24 cellular contexts compared by ENCODE assay signal in the genomic region with DNA sequence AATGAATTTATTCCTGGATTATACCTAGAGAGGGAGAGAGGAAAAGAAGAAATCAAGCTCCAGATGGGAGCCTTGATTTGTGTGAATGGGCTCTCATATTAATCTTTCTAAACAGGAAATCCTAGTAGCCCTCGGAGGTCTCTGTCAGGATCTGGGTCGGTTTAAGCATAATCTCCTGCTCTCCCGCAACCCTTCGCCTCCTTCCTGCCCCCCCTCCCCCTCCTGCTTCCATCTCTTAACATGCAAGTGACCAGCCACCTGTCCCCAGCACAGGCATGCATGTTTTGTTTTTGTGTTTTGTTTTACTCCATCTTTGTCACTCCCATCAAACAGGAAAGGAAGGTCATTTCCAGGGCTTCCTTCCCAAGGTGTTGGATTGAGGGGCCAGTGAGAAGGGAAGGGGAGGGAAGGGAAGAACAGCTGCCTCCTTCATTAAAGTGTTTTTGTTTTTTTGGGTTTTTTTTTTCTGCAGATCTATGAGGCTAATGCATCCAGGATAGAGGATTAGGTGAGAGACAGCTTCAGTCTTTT. TPM values are rescaled to one million over a fixed set of nuclear protein-coding genes. Genes with fewer than 3 reads are reported as not detected.
DNase-seq lines count a peak whose midpoint lies in the region; ATAC-seq, FAIRE-seq and TF ChIP-seq lines count a peak whose summit lies in the region.
"Had no signal": no experiment of that assay in that cellular context is flagged by ENCODE, and none has a peak within 500 bp of the region (broad histone marks: within the 10 kb centered on the region; RNA-seq: fewer than 3 reads in every experiment).

No MANE protein-coding gene starts in this region.

- no peak overlapping the region for H3K4me3 ChIP-seq in WERI-Rb-1 (ENCODE audit: low read depth, low read length)
- H3K4me3 ChIP-seq: A549, GM12878, GM23248, HAP-1 had no signal

- H3K36me3 Mint-ChIP-seq in activated T-cell treated with anti-CD3 and anti-CD28 coated beads, Interleukin-2, amount 50 U/mL, for 72 hours (ENCODE audit: insufficient read depth in 2 of 2) = no peaks in the 10 kb centered on the region
- H3K36me3 Mint-ChIP-seq: CD4-positive, alpha-beta memory T cell had no signal

- FAIRE-seq in D721Med (lab: Jason Lieb, UNC) = no peak
- FAIRE-seq: A549, GM12878, GM19239 had no signal

- TF ChIP-seq CTCF in D721Med (IDR thresholded peaks at IDR 0.05; ENCODE audit: insufficient read depth, missing control alignments) (no peak), WERI-Rb-1 (IDR thresholded peaks at IDR 0.05; ENCODE audit: low read depth, low read length) (no peak)

- no peaks in the 10 kb centered on the region for H3K27me3 ChIP-seq in WERI-Rb-1 (ENCODE audit: insufficient read depth, low read depth, severe bottlenecking)

- H3K4me1 Mint-ChIP-seq in activated T-cell treated with anti-CD3 and anti-CD28 coated beads, Interleukin-2, amount 50 U/mL, for 72 hours (ENCODE audit: low read depth) = peaks cover 6% of the 10 kb centered on the region

- ATAC-seq in HG03520 (IDR thresholded peaks at IDR 0.05; ENCODE audit: unreplicated experiment) = no peak
- ATAC-seq in activated T-cell treated with anti-CD3 and anti-CD28 coated beads, Interleukin-2, amount 50 U/mL, for 72 hours (replicated peaks in 1 of 2) = no peak
- ATAC-seq: A549, GM12878 had no signal

- H3K27ac Mint-ChIP-seq in activated T-cell treated with anti-CD3 and anti-CD28 coated beads, Interleukin-2, amount 50 U/mL, for 72 hours = no peak overlapping the region
- H3K27ac Mint-ChIP-seq: CD4-positive, alpha-beta memory T cell had no signal

- H3K9me3 ChIP-seq in WERI-Rb-1 (ENCODE audit: severe bottlenecking) = peaks cover 3% of the 10 kb centered on the region
- H3K9me3 ChIP-seq: A549, BE2C, Caco-2, HAP-1 had no signal

- DNase-seq in D721Med (ENCODE audit: insufficient read length, low spot score) (peak; percentile 35), NCI-H524 treated with DMSO at 0.1 percent for 48 hours (lab: John Stamatoyannopoulos, UW) (peak; percentile 7), WERI-Rb-1 (peak; percentile 93), left kidney (ENCODE audit: low read depth, low spot score) (peak; percentile 49), cerebellar nuclear complex (lab: John Stamatoyannopoulos, UW) (no peak), T-helper 1 cell (no peak)
- DNase-seq in activated T-cell treated with anti-CD3 and anti-CD28 coated beads, Interleukin-2, amount 50 U/mL, for 72 hours = no peak
- DNase-seq: 8988T; ACHN; AML-193; BE2C; C1 segment of cervical spinal cord; Caco-2; CD4-positive, alpha-beta memory T cell; DMS 273 treated with DMSO at 0.1 percent for 48 hours; DMS79; EL; GDM1; GM23248 had no signal

- no peak overlapping the region for H3K27ac ChIP-seq in WERI-Rb-1
- H3K27ac ChIP-seq: A549, GM23248 had no signal

- H3K4me3 Mint-ChIP-seq in activated T-cell treated with anti-CD3 and anti-CD28 coated beads, Interleukin-2, amount 50 U/mL, for 72 hours = no peak overlapping the region
- H3K4me3 Mint-ChIP-seq: CD4-positive, alpha-beta memory T cell had no signal

- no peaks in the 10 kb centered on the region for H3K36me3 ChIP-seq in WERI-Rb-1
- H3K36me3 ChIP-seq: BE2C, HAP-1 had no signal

- no peaks in the 10 kb centered on the region for H3K9me3 Mint-ChIP-seq in activated T-cell treated with anti-CD3 and anti-CD28 coated beads, Interleukin-2, amount 50 U/mL, for 72 hours
- H3K9me3 Mint-ChIP-seq: CD4-positive, alpha-beta memory T cell had no signal

- H3K27me3 Mint-ChIP-seq in activated T-cell treated with anti-CD3 and anti-CD28 coated beads, Interleukin-2, amount 50 U/mL, for 72 hours (ENCODE audit: low read depth) = peaks cover 51% of the 10 kb centered on the region

RNA-seq across cellular contexts. Expression of a gene that starts 4.8 kb away (rescaled TPM):
- not detected for total RNA-seq in activated T-cell treated with anti-CD3 and anti-CD28 coated beads, Interleukin-2, amount 50 U/mL, for 72 hours
- total RNA-seq: Caco-2; CD4-positive, alpha-beta memory T cell; GM23248 had no signal

Comparison
In these comparisons a context has a peak if more than half of its experiments do, and no peak if none do; other contexts are left out.
1. DNase-seq: peak in D721Med (single experiment), NCI-H524 treated with DMSO at 0.1 percent for 48 hours (single experiment), WERI-Rb-1 (single experiment) and left kidney (single experiment); none in activated T-cell treated with anti-CD3 and anti-CD28 coated beads, Interleukin-2, amount 50 U/mL, for 72 hours (0 of 2), cerebellar nuclear complex (0 of 2) and T-helper 1 cell (0 of 5).